12 cellular contexts compared by ENCODE assay signal in the genomic region with DNA sequence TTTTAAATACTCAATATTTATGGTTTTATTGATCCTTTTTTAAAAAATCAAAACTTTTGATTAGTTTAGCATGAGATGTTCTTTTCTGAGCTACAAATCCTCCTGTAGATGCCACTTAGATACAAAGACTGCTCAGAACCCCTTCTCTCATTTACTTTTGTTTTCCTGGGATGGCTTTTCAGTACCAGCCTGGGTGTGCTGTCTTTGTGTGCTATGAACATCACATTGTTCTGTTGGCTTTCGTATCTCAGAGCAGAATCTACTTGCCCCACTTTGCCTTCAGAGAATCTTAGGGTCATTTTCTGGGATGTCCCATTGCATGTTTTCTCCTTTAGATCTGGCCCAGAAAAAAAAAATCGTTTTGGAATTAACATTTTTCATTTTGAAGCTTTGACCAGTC.
DNase-seq lines count a peak whose midpoint lies in the region; ATAC-seq, FAIRE-seq and TF ChIP-seq lines count a peak whose summit lies in the region.
"Had no signal": no experiment of that assay in that cellular context is flagged by ENCODE, and none has a peak within 500 bp of the region (broad histone marks: within the 10 kb centered on the region; RNA-seq: fewer than 3 reads in every experiment).

No MANE protein-coding gene starts in this region.

- H3K4me1 ChIP-seq in PC-9 (replicated peaks; ENCODE audit: insufficient read depth): no peaks in the 10 kb centered on the region
- no peaks in the 10 kb centered on the region for H3K4me1 ChIP-seq in right atrium auricular region
- H3K4me1 ChIP-seq: A549, HAP-1 had no signal

- peak; percentile 37 for FAIRE-seq in frontal cortex (lab: Jason Lieb, UNC)
- FAIRE-seq: A549, H1, HTR-8/SVneo had no signal

- DNase-seq in frontal cortex (ENCODE audit: low spot score in 2 of 2) (peak in 1 of 2 donors; percentile 5), pons (ENCODE audit: low spot score) (peak; percentile 94), T-helper 1 cell (no peak), PC-9 (no peak), right atrium auricular region (ENCODE audit: low spot score) (no peak)
- DNase-seq: GF-D8 had no signal

- H3K27me3 ChIP-seq in PC-9 (ENCODE audit: insufficient read depth, low read depth): no peaks in the 10 kb centered on the region
- H3K27me3 ChIP-seq in right atrium auricular region: no peaks in the 10 kb centered on the region

- ATAC-seq in HG03571 (IDR thresholded peaks at IDR 0.05; ENCODE audit: unreplicated experiment): no peak
- ATAC-seq: A549 had no signal

- TF ChIP-seq CTCF in PC-9 (conservative IDR thresholded peaks at IDR 0.05) (no peak), right atrium auricular region (IDR thresholded peaks at IDR 0.05) (no peak)

- no peaks in the 10 kb centered on the region for H4K20me1 ChIP-seq in PC-9 (ENCODE audit: insufficient read depth)

- CTCF ChIA-PET in PC-9 (lab: Charles Lee): no interaction called here

- H3F3A ChIP-seq in PC-9 (ENCODE audit: insufficient read depth, low read depth): no peaks in the 10 kb centered on the region

- POLR2A ChIA-PET in PC-9 (lab: Charles Lee; ENCODE audit: unreplicated experiment): no interaction called here

- no peaks in the 10 kb centered on the region for H3K79me2 ChIP-seq in PC-9 (ENCODE audit: low read depth)

- no peak overlapping the region for H3K4me3 ChIP-seq in PC-9
- H3K4me3 ChIP-seq in right atrium auricular region: no peak overlapping the region
- H3K4me3 ChIP-seq: A549, HAP-1 had no signal

- H3K27ac ChIP-seq in angular gyrus (ENCODE audit: low read depth, low read length): peak overlapping the region; percentile 92
- no peak overlapping the region for H3K27ac ChIP-seq in PC-9
- H3K27ac ChIP-seq in right atrium auricular region: no peak overlapping the region
- H3K27ac ChIP-seq: A549 had no signal

- H3K36me3 ChIP-seq in PC-9 (ENCODE audit: low read depth) (no peaks in the 10 kb centered on the region), right atrium auricular region (no peaks in the 10 kb centered on the region)
- H3K36me3 ChIP-seq: HAP-1 had no signal

- H3K4me2 ChIP-seq in PC-9: no peak overlapping the region
- H3K4me2 ChIP-seq: A549 had no signal

- H3K9me2 ChIP-seq in PC-9 (ENCODE audit: insufficient read depth): no peaks in the 10 kb centered on the region

- no TSS peak for BruUV-seq in PC-9 (replicated peaks; lab: Mats Ljungman, UMichigan)

- no peak overlapping the region for H2AFZ ChIP-seq in PC-9

- intact Hi-C loops in PC-9 (cut with micrococcal nuclease; ENCODE audit: unreplicated experiment): no loop called here

- H3K9me3 ChIP-seq in PC-9 (ENCODE audit: insufficient read depth, low read depth) (no peaks in the 10 kb centered on the region), right atrium auricular region (no peaks in the 10 kb centered on the region)
- H3K9me3 ChIP-seq: A549, HAP-1 had no signal
